In genomic region chr5:35212006-35212982, GRCh38 we compare ENCODE assay signal across 11 cellular contexts. TPM values are rescaled to one million over a fixed set of nuclear protein-coding genes. Genes with fewer than 3 reads are reported as not detected.
A peak's percentile ranks its signal among the peaks of the same experiment; 100 is the strongest.
DNase-seq lines count a peak whose midpoint lies in the region; ATAC-seq and TF ChIP-seq lines count a peak whose summit lies in the region.
"Had no signal": no experiment of that assay in that cellular context is flagged by ENCODE, and none has a peak within 500 bp of the region (broad histone marks: within the 10 kb centered on the region; RNA-seq: fewer than 3 reads in every experiment).

No MANE protein-coding gene starts in this region.

- peak; percentile 42 for DNase-seq in GM12865 (ENCODE audit: low read depth)
- DNase-seq in NCI-H1092 treated with DMSO at 0.1 percent for 48 hours (lab: John Stamatoyannopoulos, UW) = no peak
- DNase-seq in omental fat pad (ENCODE audit: low spot score) = no peak
- DNase-seq in effector memory CD4-positive, alpha-beta T cell = no peak
- no peak for DNase-seq in foreskin melanocyte
- DNase-seq: left ventricle myocardium superior, NCI-H524 had no signal

- no peaks in the 10 kb centered on the region for H3K4me1 ChIP-seq in effector memory CD4-positive, alpha-beta T cell (ENCODE audit: control insufficient read depth, insufficient read depth, low read length, poor library complexity, severe bottlenecking)
- H3K4me1 ChIP-seq: BLaER1 had no signal

- no peaks in the 10 kb centered on the region for H3K9me3 ChIP-seq in effector memory CD4-positive, alpha-beta T cell (ENCODE audit: control insufficient read depth, low read length)
- H3K9me3 ChIP-seq: BLaER1 had no signal

- no peaks in the 10 kb centered on the region for H3K36me3 ChIP-seq in effector memory CD4-positive, alpha-beta T cell (ENCODE audit: control insufficient read depth, insufficient read depth, low read length)
- H3K36me3 ChIP-seq: BLaER1 had no signal

- H3K27me3 ChIP-seq in effector memory CD4-positive, alpha-beta T cell (replicated peaks; ENCODE audit: control insufficient read depth, insufficient read depth, low read length, poor library complexity, severe bottlenecking) = no peaks in the 10 kb centered on the region
- H3K27me3 ChIP-seq: BLaER1 had no signal

- H3K27ac ChIP-seq in effector memory CD4-positive, alpha-beta T cell (ENCODE audit: insufficient read depth, low read length, poor library complexity, severe bottlenecking) = no peak overlapping the region
- H3K27ac ChIP-seq: BLaER1 had no signal

- ATAC-seq in GM19372 (IDR thresholded peaks at IDR 0.05; ENCODE audit: low read depth, unreplicated experiment) (peak; percentile 74), HG02870 (IDR thresholded peaks at IDR 0.05; ENCODE audit: unreplicated experiment) (peak; percentile 79), HG03575 (IDR thresholded peaks at IDR 0.05; ENCODE audit: extremely low read depth, insufficient number of reproducible peaks, low FRiP score, unreplicated experiment) (peak; percentile 75), omental fat pad (ENCODE audit: low FRiP score) (no peak)
- ATAC-seq: left ventricle myocardium superior had no signal

- H3K4me3 ChIP-seq in GM12865 (ENCODE audit: low read depth, low read length) = no peak overlapping the region
- no peak overlapping the region for H3K4me3 ChIP-seq in effector memory CD4-positive, alpha-beta T cell (ENCODE audit: insufficient read depth, low read depth, low read length, poor library complexity, severe bottlenecking)
- H3K4me3 ChIP-seq: BLaER1 had no signal

- TF ChIP-seq CTCF in GM12865 (IDR thresholded peaks at IDR 0.05; ENCODE audit: insufficient read depth, low read depth, low read length, missing control alignments) (no peak), omental fat pad (IDR thresholded peaks at IDR 0.05) (no peak)

RNA-seq across cellular contexts. Expression of gene PRLR, which starts 18.0 kb away (rescaled TPM):
- 1 to 10 TPM in 2 of 4 donors, under 1 TPM in 2; 0.38 to 2.4 (median 0.90) TPM for total RNA-seq in omental fat pad
